In genomic region chr1:14945132-14946010, GRCh38 we compare ENCODE assay signal across 7 cellular contexts.
DNase-seq lines count a peak whose midpoint lies in the region; ATAC-seq, FAIRE-seq and TF ChIP-seq lines count a peak whose summit lies in the region.

No MANE protein-coding gene starts in this region.

- H3K9me3 Mint-ChIP-seq in activated CD8-positive, alpha-beta memory T cell treated with anti-CD3 and anti-CD28 coated beads, Interleukin-2, amount 10 ng/mL, durations not matched to agents 7 days and 5 days (ENCODE audit: low read depth), result no peaks in the 10 kb centered on the region

- no peak overlapping the region for H3K9ac ChIP-seq in PC-3 (ENCODE audit: low read length)
- peak overlapping the region in 1 of 2 donors; percentile 16 for H3K9ac ChIP-seq in mucosa of rectum (ENCODE audit: low read depth in 1 of 2, low read length in 2 of 2)

- no peaks in the 10 kb centered on the region for H3K4me1 Mint-ChIP-seq in activated CD8-positive, alpha-beta memory T cell treated with anti-CD3 and anti-CD28 coated beads, Interleukin-2, amount 10 ng/mL, durations not matched to agents 7 days and 5 days

- no peaks in the 10 kb centered on the region for H3K36me3 ChIP-seq in PC-3 (ENCODE audit: low read depth, low read length)
- H3K36me3 ChIP-seq in esophagus (ENCODE audit: control insufficient read depth in 2 of 2, insufficient read depth in 2 of 2, low read length in 1 of 2), result no peaks in the 10 kb centered on the region
- no peaks in the 10 kb centered on the region for H3K36me3 ChIP-seq in mucosa of rectum (ENCODE audit: control insufficient read depth in 2 of 2, insufficient read depth in 2 of 2, low read length in 2 of 2)

- H3K27me3 ChIP-seq in PC-3 (ENCODE audit: low read length), result no peaks in the 10 kb centered on the region
- no peaks in the 10 kb centered on the region for H3K27me3 ChIP-seq in esophagus (ENCODE audit: control insufficient read depth in 1 of 2, insufficient read depth in 2 of 2, low read length in 2 of 2)
- H3K27me3 ChIP-seq in mucosa of rectum (ENCODE audit: control insufficient read depth in 2 of 2, insufficient read depth in 2 of 2, low read length in 2 of 2), result no peaks in the 10 kb centered on the region

- no peak overlapping the region for H3K27ac ChIP-seq in PC-3 (ENCODE audit: low read length)
- H3K27ac ChIP-seq in esophagus (ENCODE audit: low read depth in 2 of 2, low read length in 1 of 2), result peak overlapping the region; percentile 96 to 98
- peak overlapping the region; percentile 60 to 69 for H3K27ac ChIP-seq in mucosa of rectum (ENCODE audit: low read depth in 2 of 2, low read length in 2 of 2)

- H3K4me3 Mint-ChIP-seq in activated CD8-positive, alpha-beta memory T cell treated with anti-CD3 and anti-CD28 coated beads, Interleukin-2, amount 10 ng/mL, durations not matched to agents 7 days and 5 days, result no peak overlapping the region

- POLR2A ChIA-PET in PC-3 (lab: Charles Lee; ENCODE audit: unreplicated experiment), result no interaction called here

- peak; percentile 15 for DNase-seq in PC-3
- DNase-seq in urothelium cell line (ENCODE audit: low spot score), result peak; percentile 37
- DNase-seq in NCI-H2227 treated with DMSO at 0.1 percent for 48 hours (lab: John Stamatoyannopoulos, UW), result no peak
- no peak for DNase-seq in activated CD8-positive, alpha-beta memory T cell treated with anti-CD3 and anti-CD28 coated beads, Interleukin-2, amount 10 ng/mL, durations not matched to agents 7 days and 5 days
- DNase-seq in NCI-H1436 (lab: John Stamatoyannopoulos, UW), result no peak

- no peaks in the 10 kb centered on the region for H4K20me1 ChIP-seq in PC-3 (ENCODE audit: low read length)

- WGBS in esophagus, 2 donors, result 22 to 34% methylated on average over 26 of the region's 26 CpGs

- H3K27ac Mint-ChIP-seq in activated CD8-positive, alpha-beta memory T cell treated with anti-CD3 and anti-CD28 coated beads, Interleukin-2, amount 10 ng/mL, durations not matched to agents 7 days and 5 days, result no peak overlapping the region

- H3K79me2 ChIP-seq in PC-3 (ENCODE audit: low read length), result no peaks in the 10 kb centered on the region

- H3K27me3 Mint-ChIP-seq in activated CD8-positive, alpha-beta memory T cell treated with anti-CD3 and anti-CD28 coated beads, Interleukin-2, amount 10 ng/mL, durations not matched to agents 7 days and 5 days, result no peaks in the 10 kb centered on the region

- peak; percentile 29; the same call in 1 of the 2 replicates for ATAC-seq in PC-3
- no peak for ATAC-seq in activated CD8-positive, alpha-beta memory T cell treated with anti-CD3 and anti-CD28 coated beads, Interleukin-2, amount 10 ng/mL, durations not matched to agents 7 days and 5 days

- H3K9me3 ChIP-seq in PC-3 (ENCODE audit: low read length) (no peaks in the 10 kb centered on the region), esophagus (ENCODE audit: control insufficient read depth in 2 of 2, insufficient read depth in 1 of 2, low read depth in 1 of 2, low read length in 1 of 2) (no peaks in the 10 kb centered on the region), mucosa of rectum (ENCODE audit: control insufficient read depth in 2 of 2, low read length in 2 of 2) (no peaks in the 10 kb centered on the region)

- H3K4me2 ChIP-seq in PC-3 (ENCODE audit: low read length), result peak overlapping the region; percentile 5; the same call in 1 of the 2 replicates

- H3K4me1 ChIP-seq in PC-3 (ENCODE audit: insufficient read depth, low read length) (peaks cover 9% of the 10 kb centered on the region), esophagus (ENCODE audit: control insufficient read depth in 2 of 2, insufficient read depth in 2 of 2, low read length in 1 of 2) (peaks cover 5 to 12% of the 10 kb centered on the region in 2 donors), mucosa of rectum (ENCODE audit: control insufficient read depth in 2 of 2, insufficient read depth in 2 of 2, low read length in 2 of 2) (peaks cover 6 to 14% of the 10 kb centered on the region in 2 donors)

- BruUV-seq in PC-3 (replicated peaks; lab: Mats Ljungman, UMichigan), result no TSS peak

- H3F3A ChIP-seq in PC-3 (ENCODE audit: low read length, unreplicated experiment), result no peaks in the 10 kb centered on the region

- H3K4me3 ChIP-seq in PC-3 (ENCODE audit: low read length) (no peak overlapping the region), esophagus (ENCODE audit: low read depth in 1 of 2, low read length in 2 of 2) (peak overlapping the region; percentile 17 to 18), mucosa of rectum (ENCODE audit: low read length in 2 of 2) (peak overlapping the region in 1 of 2 donors; percentile 35)

- H2AFZ ChIP-seq in PC-3 (ENCODE audit: low read length), result peak overlapping the region; percentile 43; the same call in 1 of the 2 replicates

- CTCF ChIA-PET in PC-3 (lab: Charles Lee), result no interaction called here
- CTCF ChIA-PET in activated CD8-positive, alpha-beta memory T cell treated with anti-CD3 and anti-CD28 coated beads, Interleukin-2, amount 10 ng/mL, durations not matched to agents 7 days and 5 days (lab: Charles Lee), result no interaction called here

- no peak for FAIRE-seq in urothelium cell line (lab: Jason Lieb, UNC)

- no peaks in the 10 kb centered on the region for H3K36me3 Mint-ChIP-seq in activated CD8-positive, alpha-beta memory T cell treated with anti-CD3 and anti-CD28 coated beads, Interleukin-2, amount 10 ng/mL, durations not matched to agents 7 days and 5 days

- intact Hi-C loops in PC-3 (cut with micrococcal nuclease), result no loop called here

- H3K9me2 ChIP-seq in PC-3 (replicated peaks; ENCODE audit: low read length), result no peaks in the 10 kb centered on the region

- no peak for TF ChIP-seq CTCF in PC-3 (conservative IDR thresholded peaks at IDR 0.05; ENCODE audit: low read depth, low read length)

Comparison
In these comparisons a context has a peak if more than half of its experiments do, and no peak if none do; other contexts are left out.
1. DNase-seq: peak in PC-3 (single experiment) and urothelium cell line (single experiment); none in NCI-H2227 treated with DMSO at 0.1 percent for 48 hours (single experiment), activated CD8-positive, alpha-beta memory T cell treated with anti-CD3 and anti-CD28 coated beads, Interleukin-2, amount 10 ng/mL, durations not matched to agents 7 days and 5 days (single experiment) and NCI-H1436 (single experiment).